ENCODE assay signal across 1 cellular context in the genomic region with DNA sequence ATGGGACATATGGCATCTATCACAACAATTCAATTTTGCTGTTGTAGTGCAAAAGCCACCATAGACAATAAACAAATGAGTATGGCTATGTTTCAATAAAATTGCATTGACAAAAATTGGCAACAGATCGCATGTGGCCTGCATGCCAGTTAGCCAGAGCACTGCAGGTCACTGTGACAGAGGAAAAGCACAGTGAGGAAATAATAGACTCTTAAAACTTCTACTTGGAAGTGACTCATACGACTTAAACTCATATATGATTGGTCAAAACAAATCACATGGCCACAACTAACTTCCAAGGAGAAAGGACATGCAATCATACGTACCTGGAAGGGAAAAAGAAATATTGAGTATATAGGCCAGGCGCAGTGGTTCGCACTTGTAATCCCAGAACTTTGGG.
TF ChIP-seq lines count a peak whose summit lies in the region.

No MANE protein-coding gene starts in this region.

TF ChIP-seq in IMR-90, 13 proteins besides CTCF, POLR2A, EP300 and RAD21 (continued from another document):
- peak; percentile 47; the same call in 1 of the 2 replicates for TF ChIP-seq USF2 (IDR thresholded peaks at IDR 0.05; ENCODE audit: low read depth, low read length)
